ENCODE assay signal across 13 cellular contexts in the genomic region with DNA sequence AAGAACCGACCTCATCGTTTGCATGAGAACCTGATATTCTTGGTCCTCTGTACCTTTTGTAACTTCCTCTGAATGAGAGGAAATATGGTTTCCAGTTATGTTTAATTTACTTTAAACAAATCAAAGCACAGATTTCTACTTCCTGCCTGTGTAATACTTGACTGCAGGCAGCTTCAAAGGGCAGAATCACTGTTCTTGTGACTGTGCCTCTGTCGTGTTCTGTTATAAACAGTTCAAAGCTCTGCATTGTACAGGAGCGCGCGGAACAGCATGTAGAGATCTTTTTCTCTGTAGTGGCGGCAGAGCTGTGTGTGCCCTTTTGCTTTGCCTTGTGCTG.
DNase-seq lines count a peak whose midpoint lies in the region; ATAC-seq, FAIRE-seq and TF ChIP-seq lines count a peak whose summit lies in the region.
"Had no signal": no experiment of that assay in that cellular context is flagged by ENCODE, and none has a peak within 500 bp of the region (broad histone marks: within the 10 kb centered on the region; RNA-seq: fewer than 3 reads in every experiment).

No MANE protein-coding gene starts in this region.

- intact Hi-C loops in MCF 10A (cut with micrococcal nuclease) (no loop called here), mammary epithelial cell (cut with micrococcal nuclease) (loop anchor here (2.0 kb wide), 1 partner anchor 21 kb away; no protein-coding TSS in a partner anchor)

- H3K27me3 Mint-ChIP-seq in MCF 10A (ENCODE audit: insufficient read depth, unreplicated experiment) = no peaks in the 10 kb centered on the region
- peaks cover 13 to 35% of the 10 kb centered on the region in 2 donors for H3K27me3 Mint-ChIP-seq in effector memory CD8-positive, alpha-beta T cell

- H2AFZ ChIP-seq in mammary epithelial cell (ENCODE audit: low read depth, low read length) = no peak overlapping the region

- peaks cover 6% of the 10 kb centered on the region for H3K36me3 Mint-ChIP-seq in MCF 10A (ENCODE audit: insufficient read depth, unreplicated experiment)
- H3K36me3 Mint-ChIP-seq in effector memory CD8-positive, alpha-beta T cell (ENCODE audit: insufficient read depth) = no peaks in the 10 kb centered on the region

- H3K9ac ChIP-seq in mammary epithelial cell (ENCODE audit: insufficient read depth, low read length) = no peak overlapping the region

- ATAC-seq in effector memory CD8-positive, alpha-beta T cell (replicated peaks) = peak; percentile 56
- no peak for ATAC-seq in HG02678 (IDR thresholded peaks at IDR 0.05; ENCODE audit: unreplicated experiment)
- ATAC-seq in gastroesophageal sphincter = no peak

- H3K27ac Mint-ChIP-seq in MCF 10A (ENCODE audit: low read depth, unreplicated experiment) = peak overlapping the region; percentile 51
- H3K27ac Mint-ChIP-seq in effector memory CD8-positive, alpha-beta T cell = peak overlapping the region in 1 of 2 donors; percentile 59

- H3K79me2 ChIP-seq in mammary epithelial cell (ENCODE audit: insufficient read depth, low read length) = no peaks in the 10 kb centered on the region

- 94% methylated on average over 7 of the region's 7 CpGs for WGBS in mammary epithelial cell (ENCODE audit: low coverage, missing lambda C conversion rate)
- 69% methylated on average over 7 of the region's 7 CpGs for WGBS in suprapubic skin
- WGBS in gastroesophageal sphincter (ENCODE audit: low coverage in 1 of 2), 2 donors = 31 to 52% methylated on average over 7 of the region's 7 CpGs

- no peak overlapping the region for H3K4me3 Mint-ChIP-seq in MCF 10A (ENCODE audit: unreplicated experiment)
- no peak overlapping the region for H3K4me3 Mint-ChIP-seq in effector memory CD8-positive, alpha-beta T cell

- no peak overlapping the region for H3K4me3 ChIP-seq in mammary epithelial cell (replicated peaks in 1 of 3; ENCODE audit: insufficient read depth in 1 of 3, low read depth in 2 of 3, low read length in 3 of 3)
- no peak overlapping the region for H3K4me3 ChIP-seq in suprapubic skin
- no peak overlapping the region for H3K4me3 ChIP-seq in gastroesophageal sphincter

- no peaks in the 10 kb centered on the region for H3K9me3 ChIP-seq in mammary epithelial cell (replicated peaks; ENCODE audit: insufficient read depth, low read length)
- H3K9me3 ChIP-seq in suprapubic skin = no peaks in the 10 kb centered on the region
- no peaks in the 10 kb centered on the region for H3K9me3 ChIP-seq in gastroesophageal sphincter

- TF ChIP-seq POLR2A in suprapubic skin (IDR thresholded peaks at IDR 0.05) (no peak), gastroesophageal sphincter (IDR thresholded peaks at IDR 0.05) (no peak)

- in situ Hi-C loops in mammary epithelial cell (cut with MboI; ENCODE audit: low sequenced_read_pairs in 2 of 2) = no loop called here

- POLR2A ChIA-PET in MCF 10A (lab: Yijun Ruan, JAX) = interaction anchor here (1.3 to 2.0 kb wide), 3 partner anchors 12 to 166 kb away, joined by 4 to 8 read pairs (median 4); a partner anchor contains a TSS

- TF ChIP-seq CTCF in MCF 10A (IDR thresholded peaks at IDR 0.05; ENCODE audit: unreplicated experiment) (no peak), mammary epithelial cell (conservative IDR thresholded peaks at IDR 0.05 in 1 of 2, IDR thresholded peaks at IDR 0.05 in 1 of 2; ENCODE audit: extremely low read depth in 1 of 2, insufficient read depth in 1 of 2, low read depth in 1 of 2, low read length in 2 of 2) (no peak), suprapubic skin (IDR thresholded peaks at IDR 0.05) (no peak), D721Med (IDR thresholded peaks at IDR 0.05; ENCODE audit: insufficient read depth, missing control alignments) (no peak), gastroesophageal sphincter (IDR thresholded peaks at IDR 0.05) (no peak)

- H3K4me1 ChIP-seq in mammary epithelial cell (ENCODE audit: insufficient read depth, low read length) (peaks cover 18% of the 10 kb centered on the region), suprapubic skin (peaks cover 8% of the 10 kb centered on the region), gastroesophageal sphincter (no peaks in the 10 kb centered on the region)

- BruUV-seq in MCF 10A (replicated peaks; lab: Mats Ljungman, UMichigan) (no TSS peak), mammary epithelial cell (replicated peaks; lab: Mats Ljungman, UMichigan) (no TSS peak)

- no peaks in the 10 kb centered on the region for H3K36me3 ChIP-seq in mammary epithelial cell (ENCODE audit: insufficient read depth, low read length)
- H3K36me3 ChIP-seq in suprapubic skin = no peaks in the 10 kb centered on the region
- no peaks in the 10 kb centered on the region for H3K36me3 ChIP-seq in gastroesophageal sphincter

- H3K27me3 ChIP-seq in mammary epithelial cell (ENCODE audit: insufficient read depth, low read length) (no peaks in the 10 kb centered on the region), suprapubic skin (no peaks in the 10 kb centered on the region), gastroesophageal sphincter (peaks cover 30% of the 10 kb centered on the region)

- no peak overlapping the region for H3K4me2 ChIP-seq in mammary epithelial cell (ENCODE audit: insufficient read depth, low read depth, low read length)

- H3K9me3 Mint-ChIP-seq in MCF 10A (ENCODE audit: unreplicated experiment) = peaks cover 7% of the 10 kb centered on the region
- H3K9me3 Mint-ChIP-seq in effector memory CD8-positive, alpha-beta T cell = no peaks in the 10 kb centered on the region

- peaks cover 16% of the 10 kb centered on the region for H3K4me1 Mint-ChIP-seq in MCF 10A (ENCODE audit: insufficient read depth, unreplicated experiment)
- peaks cover 0 to 3% of the 10 kb centered on the region in 2 donors for H3K4me1 Mint-ChIP-seq in effector memory CD8-positive, alpha-beta T cell (ENCODE audit: low read depth in 2 of 2)

- TF ChIP-seq EP300 in suprapubic skin (IDR thresholded peaks at IDR 0.05) (no peak), gastroesophageal sphincter (IDR thresholded peaks at IDR 0.05) (no peak)

- H4K20me1 ChIP-seq in mammary epithelial cell (ENCODE audit: insufficient read depth, low read length) = no peaks in the 10 kb centered on the region

- DNase-seq in MCF 10A (ENCODE audit: unreplicated experiment) = no peak
- no peak for DNase-seq in mammary epithelial cell
- DNase-seq in activated CD4-positive, alpha-beta T cell treated with anti-CD3 and anti-CD28 coated beads, Interleukin-2, amount 50 U/mL, for 4 hours = peak; percentile 26 to 33
- DNase-seq in effector memory CD8-positive, alpha-beta T cell = no peak
- DNase-seq in suprapubic skin (ENCODE audit: low spot score in 2 of 2) = peak in 1 of 2 donors; percentile 53
- DNase-seq in D721Med (ENCODE audit: insufficient read length, low spot score) = no peak
- DNase-seq: mesendoderm, NCI-H1694 treated with DMSO at 0.1 percent for 48 hours had no signal

- no peak for FAIRE-seq in D721Med (lab: Jason Lieb, UNC)
- FAIRE-seq: frontal cortex, GM19239, RCC 7860 had no signal

- dilution Hi-C loops in mammary epithelial cell (cut with HindIII; ENCODE audit: low sequenced_read_pairs) = no loop called here

- no peak overlapping the region for H3K27ac ChIP-seq in mammary epithelial cell (ENCODE audit: insufficient read depth, low read depth, low read length)
- peak overlapping the region; percentile 38 for H3K27ac ChIP-seq in suprapubic skin
- no peak overlapping the region for H3K27ac ChIP-seq in gastroesophageal sphincter

- CTCF ChIA-PET in MCF 10A (lab: Yijun Ruan, JAX) = no interaction called here
- CTCF ChIA-PET in mammary epithelial cell (lab: Charles Lee; ENCODE audit: low non-redundant PET) = no interaction called here

Comparison
In these comparisons a context has a peak if more than half of its experiments do, and no peak if none do; other contexts are left out.
1. DNase-seq: peak in activated CD4-positive, alpha-beta T cell treated with anti-CD3 and anti-CD28 coated beads, Interleukin-2, amount 50 U/mL, for 4 hours (2 of 2); none in MCF 10A (single experiment), mammary epithelial cell (single experiment), effector memory CD8-positive, alpha-beta T cell (0 of 3) and D721Med (single experiment).